1 cellular context compared by ENCODE assay signal in the genomic region with DNA sequence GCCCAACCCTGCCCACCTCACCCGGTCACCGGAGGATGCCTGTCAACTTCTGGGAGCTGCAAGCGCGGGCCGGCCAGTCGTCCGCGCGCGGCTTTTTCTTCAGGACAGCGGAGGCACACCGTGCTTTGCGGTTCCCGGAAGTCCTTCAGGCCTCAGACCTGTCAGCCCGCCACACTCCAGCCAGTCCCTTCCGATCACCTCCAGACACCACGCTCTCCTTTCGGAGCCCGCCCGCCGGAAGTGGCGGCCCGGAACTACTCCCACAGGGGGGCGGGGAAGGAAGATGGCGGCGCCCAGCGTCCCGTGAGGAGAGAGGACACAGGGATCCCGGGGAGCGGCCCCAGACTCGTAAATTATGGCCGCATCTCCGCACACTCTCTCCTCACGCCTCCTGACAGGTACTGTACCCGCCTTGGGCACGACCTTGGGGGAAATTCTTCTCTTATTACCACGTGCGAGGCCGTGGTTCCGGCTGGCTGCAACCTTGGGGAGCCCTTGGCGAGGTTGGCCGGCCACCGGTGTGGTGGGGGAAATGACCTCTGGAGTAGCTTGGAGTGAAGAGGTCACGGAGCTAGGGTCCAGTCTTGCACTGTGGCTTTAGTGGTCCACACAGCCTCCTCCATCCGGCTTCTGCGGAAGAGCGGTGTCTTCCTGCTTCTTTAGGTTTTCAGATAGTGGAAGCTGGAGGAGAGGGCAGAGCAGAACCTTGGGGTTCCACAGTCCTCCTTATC.
TF ChIP-seq lines count a peak whose summit lies in the region.

A gene (plus strand): TSS at position 254 of the 731 bp plus-strand sequence. CDS start 102 bp downstream, at position 356.

TF ChIP-seq in HepG2, 621 proteins besides CTCF, POLR2A, EP300 and RAD21 (continued from another document and continues in another):
- TF ChIP-seq ZNF24 (IDR thresholded peaks at IDR 0.05): no peak
- TF ChIP-seq, protein P1, sequence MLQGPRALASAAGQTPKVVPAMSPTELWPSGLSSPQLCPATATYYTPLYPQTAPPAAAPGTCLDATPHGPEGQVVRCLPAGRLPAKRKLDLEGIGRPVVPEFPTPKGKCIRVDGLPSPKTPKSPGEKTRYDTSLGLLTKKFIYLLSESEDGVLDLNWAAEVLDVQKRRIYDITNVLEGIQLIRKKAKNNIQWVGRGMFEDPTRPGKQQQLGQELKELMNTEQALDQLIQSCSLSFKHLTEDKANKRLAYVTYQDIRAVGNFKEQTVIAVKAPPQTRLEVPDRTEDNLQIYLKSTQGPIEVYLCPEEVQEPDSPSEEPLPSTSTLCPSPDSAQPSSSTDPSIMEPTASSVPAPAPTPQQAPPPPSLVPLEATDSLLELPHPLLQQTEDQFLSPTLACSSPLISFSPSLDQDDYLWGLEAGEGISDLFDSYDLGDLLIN (CRISPR knock-in tag; IDR thresholded peaks at IDR 0.05; ENCODE audit: borderline replicate concordance): no peak
- no peak for TF ChIP-seq FIP1L1 (IDR thresholded peaks at IDR 0.05; ENCODE audit: borderline replicate concordance, insufficient read depth, low read depth, low read length)
- no peak for TF ChIP-seq RAD51 (IDR thresholded peaks at IDR 0.05; ENCODE audit: borderline replicate concordance)
- TF ChIP-seq SNRNP70 (IDR thresholded peaks at IDR 0.05; ENCODE audit: low read depth, low read length): no peak
- peak; percentile 85 for TF ChIP-seq TARDBP (CRISPR knock-in tag; IDR thresholded peaks at IDR 0.05)
- TF ChIP-seq, protein P2, sequence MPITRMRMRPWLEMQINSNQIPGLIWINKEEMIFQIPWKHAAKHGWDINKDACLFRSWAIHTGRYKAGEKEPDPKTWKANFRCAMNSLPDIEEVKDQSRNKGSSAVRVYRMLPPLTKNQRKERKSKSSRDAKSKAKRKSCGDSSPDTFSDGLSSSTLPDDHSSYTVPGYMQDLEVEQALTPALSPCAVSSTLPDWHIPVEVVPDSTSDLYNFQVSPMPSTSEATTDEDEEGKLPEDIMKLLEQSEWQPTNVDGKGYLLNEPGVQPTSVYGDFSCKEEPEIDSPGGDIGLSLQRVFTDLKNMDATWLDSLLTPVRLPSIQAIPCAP (CRISPR knock-in tag; IDR thresholded peaks at IDR 0.05; ENCODE audit: low read depth): no peak
- TF ChIP-seq ZC3H4 (CRISPR knock-in tag; IDR thresholded peaks at IDR 0.05; ENCODE audit: borderline replicate concordance): no peak
- TF ChIP-seq, protein P3, sequence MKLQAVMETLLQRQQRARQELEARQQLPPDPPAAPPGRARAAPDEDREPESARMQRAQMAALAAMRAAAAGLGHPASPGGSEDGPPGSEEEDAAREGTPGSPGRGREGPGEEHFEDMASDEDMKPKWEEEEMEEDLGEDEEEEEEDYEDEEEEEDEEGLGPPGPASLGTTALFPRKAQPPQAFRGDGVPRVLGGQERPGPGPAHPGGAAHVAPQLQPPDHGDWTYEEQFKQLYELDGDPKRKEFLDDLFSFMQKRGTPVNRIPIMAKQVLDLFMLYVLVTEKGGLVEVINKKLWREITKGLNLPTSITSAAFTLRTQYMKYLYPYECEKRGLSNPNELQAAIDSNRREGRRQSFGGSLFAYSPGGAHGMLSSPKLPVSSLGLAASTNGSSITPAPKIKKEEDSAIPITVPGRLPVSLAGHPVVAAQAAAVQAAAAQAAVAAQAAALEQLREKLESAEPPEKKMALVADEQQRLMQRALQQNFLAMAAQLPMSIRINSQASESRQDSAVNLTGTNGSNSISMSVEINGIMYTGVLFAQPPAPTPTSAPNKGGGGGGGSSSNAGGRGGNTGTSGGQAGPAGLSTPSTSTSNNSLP (IDR thresholded peaks at IDR 0.05; ENCODE audit: low read depth, low read length): no peak
- TF ChIP-seq, protein P4, sequence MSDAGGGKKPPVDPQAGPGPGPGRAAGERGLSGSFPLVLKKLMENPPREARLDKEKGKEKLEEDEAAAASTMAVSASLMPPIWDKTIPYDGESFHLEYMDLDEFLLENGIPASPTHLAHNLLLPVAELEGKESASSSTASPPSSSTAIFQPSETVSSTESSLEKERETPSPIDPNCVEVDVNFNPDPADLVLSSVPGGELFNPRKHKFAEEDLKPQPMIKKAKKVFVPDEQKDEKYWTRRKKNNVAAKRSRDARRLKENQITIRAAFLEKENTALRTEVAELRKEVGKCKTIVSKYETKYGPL (CRISPR knock-in tag; IDR thresholded peaks at IDR 0.05): no peak
- TF ChIP-seq ZBTB38 (CRISPR knock-in tag; IDR thresholded peaks at IDR 0.05): peak; percentile 69; the same call in 1 of the 2 replicates
- TF ChIP-seq ZFX (CRISPR knock-in tag; IDR thresholded peaks at IDR 0.05; ENCODE audit: low read depth): peak; percentile 86
- TF ChIP-seq, protein P5, sequence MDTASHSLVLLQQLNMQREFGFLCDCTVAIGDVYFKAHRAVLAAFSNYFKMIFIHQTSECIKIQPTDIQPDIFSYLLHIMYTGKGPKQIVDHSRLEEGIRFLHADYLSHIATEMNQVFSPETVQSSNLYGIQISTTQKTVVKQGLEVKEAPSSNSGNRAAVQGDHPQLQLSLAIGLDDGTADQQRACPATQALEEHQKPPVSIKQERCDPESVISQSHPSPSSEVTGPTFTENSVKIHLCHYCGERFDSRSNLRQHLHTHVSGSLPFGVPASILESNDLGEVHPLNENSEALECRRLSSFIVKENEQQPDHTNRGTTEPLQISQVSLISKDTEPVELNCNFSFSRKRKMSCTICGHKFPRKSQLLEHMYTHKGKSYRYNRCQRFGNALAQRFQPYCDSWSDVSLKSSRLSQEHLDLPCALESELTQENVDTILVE (CRISPR knock-in tag; IDR thresholded peaks at IDR 0.05): peak; percentile 82; the same call in 1 of the 2 replicates
- TF ChIP-seq, protein P6, sequence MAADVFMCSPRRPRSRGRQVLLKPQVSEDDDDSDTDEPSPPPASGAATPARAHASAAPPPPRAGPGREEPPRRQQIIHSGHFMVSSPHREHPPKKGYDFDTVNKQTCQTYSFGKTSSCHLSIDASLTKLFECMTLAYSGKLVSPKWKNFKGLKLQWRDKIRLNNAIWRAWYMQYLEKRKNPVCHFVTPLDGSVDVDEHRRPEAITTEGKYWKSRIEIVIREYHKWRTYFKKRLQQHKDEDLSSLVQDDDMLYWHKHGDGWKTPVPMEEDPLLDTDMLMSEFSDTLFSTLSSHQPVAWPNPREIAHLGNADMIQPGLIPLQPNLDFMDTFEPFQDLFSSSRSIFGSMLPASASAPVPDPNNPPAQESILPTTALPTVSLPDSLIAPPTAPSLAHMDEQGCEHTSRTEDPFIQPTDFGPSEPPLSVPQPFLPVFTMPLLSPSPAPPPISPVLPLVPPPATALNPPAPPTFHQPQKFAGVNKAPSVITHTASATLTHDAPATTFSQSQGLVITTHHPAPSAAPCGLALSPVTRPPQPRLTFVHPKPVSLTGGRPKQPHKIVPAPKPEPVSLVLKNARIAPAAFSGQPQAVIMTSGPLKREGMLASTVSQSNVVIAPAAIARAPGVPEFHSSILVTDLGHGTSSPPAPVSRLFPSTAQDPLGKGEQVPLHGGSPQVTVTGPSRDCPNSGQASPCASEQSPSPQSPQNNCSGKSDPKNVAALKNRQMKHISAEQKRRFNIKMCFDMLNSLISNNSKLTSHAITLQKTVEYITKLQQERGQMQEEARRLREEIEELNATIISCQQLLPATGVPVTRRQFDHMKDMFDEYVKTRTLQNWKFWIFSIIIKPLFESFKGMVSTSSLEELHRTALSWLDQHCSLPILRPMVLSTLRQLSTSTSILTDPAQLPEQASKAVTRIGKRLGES (CRISPR knock-in tag; IDR thresholded peaks at IDR 0.05; ENCODE audit: borderline replicate concordance): no peak
- no peak for TF ChIP-seq ZNF878 (CRISPR knock-in tag; IDR thresholded peaks at IDR 0.05)
- no peak for TF ChIP-seq MTA1 (CRISPR knock-in tag; IDR thresholded peaks at IDR 0.05; ENCODE audit: borderline replicate concordance)
- TF ChIP-seq HNRNPUL1 (IDR thresholded peaks at IDR 0.05; ENCODE audit: low read depth, low read length): no peak
- TF ChIP-seq NFE2L2 (IDR thresholded peaks at IDR 0.05; ENCODE audit: low read length): no peak
- no peak for TF ChIP-seq MAFG (CRISPR knock-in tag; IDR thresholded peaks at IDR 0.05)
- peak; percentile 47 for TF ChIP-seq AGO1 (IDR thresholded peaks at IDR 0.05; ENCODE audit: low read depth, low read length, poor library complexity, severe bottlenecking)
- TF ChIP-seq CCDC6 (CRISPR knock-in tag; IDR thresholded peaks at IDR 0.05): peak; percentile 48; the same call in 1 of the 2 replicates
- TF ChIP-seq PHB2 (IDR thresholded peaks at IDR 0.05; ENCODE audit: partially characterized antibody): no peak
- TF ChIP-seq, protein P7, sequence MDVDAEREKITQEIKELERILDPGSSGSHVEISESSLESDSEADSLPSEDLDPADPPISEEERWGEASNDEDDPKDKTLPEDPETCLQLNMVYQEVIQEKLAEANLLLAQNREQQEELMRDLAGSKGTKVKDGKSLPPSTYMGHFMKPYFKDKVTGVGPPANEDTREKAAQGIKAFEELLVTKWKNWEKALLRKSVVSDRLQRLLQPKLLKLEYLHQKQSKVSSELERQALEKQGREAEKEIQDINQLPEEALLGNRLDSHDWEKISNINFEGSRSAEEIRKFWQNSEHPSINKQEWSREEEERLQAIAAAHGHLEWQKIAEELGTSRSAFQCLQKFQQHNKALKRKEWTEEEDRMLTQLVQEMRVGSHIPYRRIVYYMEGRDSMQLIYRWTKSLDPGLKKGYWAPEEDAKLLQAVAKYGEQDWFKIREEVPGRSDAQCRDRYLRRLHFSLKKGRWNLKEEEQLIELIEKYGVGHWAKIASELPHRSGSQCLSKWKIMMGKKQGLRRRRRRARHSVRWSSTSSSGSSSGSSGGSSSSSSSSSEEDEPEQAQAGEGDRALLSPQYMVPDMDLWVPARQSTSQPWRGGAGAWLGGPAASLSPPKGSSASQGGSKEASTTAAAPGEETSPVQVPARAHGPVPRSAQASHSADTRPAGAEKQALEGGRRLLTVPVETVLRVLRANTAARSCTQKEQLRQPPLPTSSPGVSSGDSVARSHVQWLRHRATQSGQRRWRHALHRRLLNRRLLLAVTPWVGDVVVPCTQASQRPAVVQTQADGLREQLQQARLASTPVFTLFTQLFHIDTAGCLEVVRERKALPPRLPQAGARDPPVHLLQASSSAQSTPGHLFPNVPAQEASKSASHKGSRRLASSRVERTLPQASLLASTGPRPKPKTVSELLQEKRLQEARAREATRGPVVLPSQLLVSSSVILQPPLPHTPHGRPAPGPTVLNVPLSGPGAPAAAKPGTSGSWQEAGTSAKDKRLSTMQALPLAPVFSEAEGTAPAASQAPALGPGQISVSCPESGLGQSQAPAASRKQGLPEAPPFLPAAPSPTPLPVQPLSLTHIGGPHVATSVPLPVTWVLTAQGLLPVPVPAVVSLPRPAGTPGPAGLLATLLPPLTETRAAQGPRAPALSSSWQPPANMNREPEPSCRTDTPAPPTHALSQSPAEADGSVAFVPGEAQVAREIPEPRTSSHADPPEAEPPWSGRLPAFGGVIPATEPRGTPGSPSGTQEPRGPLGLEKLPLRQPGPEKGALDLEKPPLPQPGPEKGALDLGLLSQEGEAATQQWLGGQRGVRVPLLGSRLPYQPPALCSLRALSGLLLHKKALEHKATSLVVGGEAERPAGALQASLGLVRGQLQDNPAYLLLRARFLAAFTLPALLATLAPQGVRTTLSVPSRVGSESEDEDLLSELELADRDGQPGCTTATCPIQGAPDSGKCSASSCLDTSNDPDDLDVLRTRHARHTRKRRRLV (CRISPR knock-in tag; IDR thresholded peaks at IDR 0.05): 0 out of 2 replicates have a peak, but pooled peaks have one; percentile 31
- no peak for TF ChIP-seq ZNF17 (CRISPR knock-in tag; IDR thresholded peaks at IDR 0.05)
- TF ChIP-seq SALL1 (CRISPR knock-in tag; IDR thresholded peaks at IDR 0.05): peak; percentile 89
- TF ChIP-seq PLRG1 (conservative IDR thresholded peaks at IDR 0.05): no peak
- 0 out of 2 replicates have a peak, but pooled peaks have one; percentile 12 for TF ChIP-seq ZNF83 (CRISPR knock-in tag; IDR thresholded peaks at IDR 0.05; ENCODE audit: borderline replicate concordance)
- TF ChIP-seq, protein P8, sequence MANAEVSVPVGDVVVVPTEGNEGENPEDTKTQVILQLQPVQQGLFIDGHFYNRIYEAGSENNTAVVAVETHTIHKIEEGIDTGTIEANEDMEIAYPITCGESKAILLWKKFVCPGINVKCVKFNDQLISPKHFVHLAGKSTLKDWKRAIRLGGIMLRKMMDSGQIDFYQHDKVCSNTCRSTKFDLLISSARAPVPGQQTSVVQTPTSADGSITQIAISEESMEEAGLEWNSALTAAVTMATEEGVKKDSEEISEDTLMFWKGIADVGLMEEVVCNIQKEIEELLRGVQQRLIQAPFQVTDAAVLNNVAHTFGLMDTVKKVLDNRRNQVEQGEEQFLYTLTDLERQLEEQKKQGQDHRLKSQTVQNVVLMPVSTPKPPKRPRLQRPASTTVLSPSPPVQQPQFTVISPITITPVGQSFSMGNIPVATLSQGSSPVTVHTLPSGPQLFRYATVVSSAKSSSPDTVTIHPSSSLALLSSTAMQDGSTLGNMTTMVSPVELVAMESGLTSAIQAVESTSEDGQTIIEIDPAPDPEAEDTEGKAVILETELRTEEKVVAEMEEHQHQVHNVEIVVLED (CRISPR knock-in tag; IDR thresholded peaks at IDR 0.05; ENCODE audit: borderline replicate concordance): peak; percentile 68; the same call in 1 of the 2 replicates
- TF ChIP-seq ATAD3A (CRISPR knock-in tag; IDR thresholded peaks at IDR 0.05): no peak
- TF ChIP-seq ZNF20 (CRISPR knock-in tag; IDR thresholded peaks at IDR 0.05): no peak
- no peak for TF ChIP-seq ZMAT3 (CRISPR knock-in tag; conservative IDR thresholded peaks at IDR 0.05)
- peak; percentile 97 for TF ChIP-seq MXD4 (CRISPR knock-in tag; IDR thresholded peaks at IDR 0.05)
- no peak; the same call in 1 of the 2 replicates for TF ChIP-seq ZNF850 (CRISPR knock-in tag; conservative IDR thresholded peaks at IDR 0.05)
- 0 out of 2 replicates have a peak, but pooled peaks have one; percentile 70 for TF ChIP-seq KLF12 (CRISPR knock-in tag; IDR thresholded peaks at IDR 0.05; ENCODE audit: borderline replicate concordance)
- TF ChIP-seq, protein P9, sequence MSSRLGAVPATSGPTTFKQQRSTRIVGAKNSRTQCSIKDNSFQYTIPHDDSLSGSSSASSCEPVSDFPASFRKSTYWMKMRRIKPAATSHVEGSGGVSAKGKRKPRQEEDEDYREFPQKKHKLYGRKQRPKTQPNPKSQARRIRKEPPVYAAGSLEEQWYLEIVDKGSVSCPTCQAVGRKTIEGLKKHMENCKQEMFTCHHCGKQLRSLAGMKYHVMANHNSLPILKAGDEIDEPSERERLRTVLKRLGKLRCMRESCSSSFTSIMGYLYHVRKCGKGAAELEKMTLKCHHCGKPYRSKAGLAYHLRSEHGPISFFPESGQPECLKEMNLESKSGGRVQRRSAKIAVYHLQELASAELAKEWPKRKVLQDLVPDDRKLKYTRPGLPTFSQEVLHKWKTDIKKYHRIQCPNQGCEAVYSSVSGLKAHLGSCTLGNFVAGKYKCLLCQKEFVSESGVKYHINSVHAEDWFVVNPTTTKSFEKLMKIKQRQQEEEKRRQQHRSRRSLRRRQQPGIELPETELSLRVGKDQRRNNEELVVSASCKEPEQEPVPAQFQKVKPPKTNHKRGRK (CRISPR knock-in tag; IDR thresholded peaks at IDR 0.05): no peak
- peak; percentile 65; the same call in 1 of the 2 replicates for TF ChIP-seq ZNF335 (CRISPR knock-in tag; IDR thresholded peaks at IDR 0.05)
